11 cellular contexts compared by ENCODE assay signal in the genomic region with DNA sequence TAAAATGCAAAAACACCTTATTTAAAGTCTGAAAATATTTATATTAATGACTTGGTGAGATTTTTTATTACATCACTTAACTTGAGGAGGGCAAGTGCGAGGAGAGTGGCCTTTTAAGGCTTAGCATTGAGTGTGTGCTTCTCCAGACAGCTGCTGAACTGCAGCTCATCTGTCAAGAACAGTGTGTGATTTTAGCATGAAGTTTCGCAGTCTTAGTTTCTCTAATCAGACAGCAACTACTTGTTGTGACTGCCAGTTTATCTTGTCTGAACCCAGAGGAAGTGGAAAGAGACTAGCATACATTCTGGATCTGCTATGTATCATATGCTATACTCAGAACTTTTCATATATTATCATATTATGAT.
"Had no signal": no experiment of that assay in that cellular context is flagged by ENCODE, and none has a peak within 500 bp of the region (broad histone marks: within the 10 kb centered on the region; RNA-seq: fewer than 3 reads in every experiment).

No MANE protein-coding gene starts in this region.

- DNase-seq: activated CD4-positive, alpha-beta T cell treated with anti-CD3 and anti-CD28 coated beads, Interleukin-2, amount 50 U/mL, for 4 hours; activated T-cell treated with anti-CD3 and anti-CD28 coated beads, Interleukin-2, amount 50 U/mL, for 1 hour; brain microvascular endothelial cell; lower lobe of right lung; naive thymus-derived CD8-positive, alpha-beta T cell; Right ventricle myocardium superior; stimulated activated CD4-positive, alpha-beta T cell treated with anti-CD3 and anti-CD28 coated beads, Interleukin-4, amount 100 ng/mL, for 1 hour; stimulated activated CD8-positive, alpha-beta memory T cell treated with anti-CD3 and anti-CD28 coated beads, Interleukin-4, amount 100 ng/mL, for 48 hours had no signal

- H3K9me3 ChIP-seq: lower lobe of right lung had no signal

- H3K27me3 Mint-ChIP-seq: progenitor cell of endocrine pancreas had no signal

- H3K4me1 Mint-ChIP-seq: activated naive CD4-positive, alpha-beta T cell treated with anti-CD3 and anti-CD28 coated beads, Interleukin-2, amount 50 U/mL, for 24 hours; naive thymus-derived CD8-positive, alpha-beta T cell had no signal

- H3K4me3 ChIP-seq: lower lobe of right lung had no signal

- ATAC-seq: lower lobe of right lung; naive thymus-derived CD8-positive, alpha-beta T cell had no signal

- H3K4me3 Mint-ChIP-seq: activated naive CD4-positive, alpha-beta T cell treated with anti-CD3 and anti-CD28 coated beads, Interleukin-2, amount 50 U/mL, for 24 hours; naive thymus-derived CD8-positive, alpha-beta T cell; stimulated activated naive CD8-positive, alpha-beta T cell treated with anti-CD3 and anti-CD28 coated beads, Interleukin-15, Interleukin-2, amounts not matched to agents 100 ng/mL and 50 ng/mL, for 24 hours had no signal

- H3K9me3 Mint-ChIP-seq: activated naive CD4-positive, alpha-beta T cell treated with anti-CD3 and anti-CD28 coated beads, Interleukin-2, amount 50 U/mL, for 24 hours; stimulated activated naive CD8-positive, alpha-beta T cell treated with anti-CD3 and anti-CD28 coated beads, Interleukin-15, Interleukin-2, amounts not matched to agents 100 ng/mL and 50 ng/mL, for 24 hours had no signal

- H3K36me3 Mint-ChIP-seq: activated naive CD4-positive, alpha-beta T cell treated with anti-CD3 and anti-CD28 coated beads, Interleukin-2, amount 50 U/mL, for 24 hours; naive thymus-derived CD8-positive, alpha-beta T cell had no signal

- H3K27ac ChIP-seq: brain microvascular endothelial cell, lower lobe of right lung had no signal

- H3K36me3 ChIP-seq: brain microvascular endothelial cell, lower lobe of right lung had no signal

- H3K27ac Mint-ChIP-seq: activated naive CD4-positive, alpha-beta T cell treated with anti-CD3 and anti-CD28 coated beads, Interleukin-2, amount 50 U/mL, for 24 hours; naive thymus-derived CD8-positive, alpha-beta T cell; progenitor cell of endocrine pancreas; stimulated activated naive CD8-positive, alpha-beta T cell treated with anti-CD3 and anti-CD28 coated beads, Interleukin-15, Interleukin-2, amounts not matched to agents 100 ng/mL and 50 ng/mL, for 24 hours had no signal
